ENCODE assay signal across 7 cellular contexts in the genomic region with DNA sequence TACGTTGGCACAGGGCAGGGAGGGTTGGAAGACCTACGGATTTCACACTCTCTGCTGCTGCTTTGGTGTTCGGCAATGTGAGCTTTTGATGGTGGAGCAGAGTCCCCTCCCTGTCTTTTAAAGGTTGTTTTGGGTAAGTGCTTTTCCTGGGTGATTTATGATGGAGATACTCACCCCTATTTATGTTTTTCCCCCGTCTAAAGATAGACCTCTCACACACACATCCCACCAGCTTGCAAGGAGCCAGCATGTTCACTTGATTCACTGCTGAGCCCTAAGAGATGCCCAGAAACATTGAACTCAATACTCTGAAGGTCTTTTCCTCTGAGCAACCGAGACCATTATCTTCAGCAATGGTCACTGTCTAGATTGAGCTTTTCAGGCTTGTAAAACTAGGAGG. TPM values are rescaled to one million over a fixed set of nuclear protein-coding genes. Genes with fewer than 3 reads are reported as not detected.
"Had no signal": no experiment of that assay in that cellular context is flagged by ENCODE, and none has a peak within 500 bp of the region (broad histone marks: within the 10 kb centered on the region; RNA-seq: fewer than 3 reads in every experiment).

No MANE protein-coding gene starts in this region.

- H3K27ac ChIP-seq: HL-60 had no signal

- H3K4me3 ChIP-seq: GM23338 had no signal

- DNase-seq: H9, HCEC 1CT had no signal

- ATAC-seq: GM23338, HepG2 had no signal

RNA-seq across cellular contexts. Expression of a gene that starts 8.3 kb away (rescaled TPM):
- total RNA-seq: HepG2, HT1080 had no signal
- polyA plus RNA-seq: HepG2, IgD-negative memory B cell had no signal
